10 cellular contexts compared by ENCODE assay signal in the genomic region with DNA sequence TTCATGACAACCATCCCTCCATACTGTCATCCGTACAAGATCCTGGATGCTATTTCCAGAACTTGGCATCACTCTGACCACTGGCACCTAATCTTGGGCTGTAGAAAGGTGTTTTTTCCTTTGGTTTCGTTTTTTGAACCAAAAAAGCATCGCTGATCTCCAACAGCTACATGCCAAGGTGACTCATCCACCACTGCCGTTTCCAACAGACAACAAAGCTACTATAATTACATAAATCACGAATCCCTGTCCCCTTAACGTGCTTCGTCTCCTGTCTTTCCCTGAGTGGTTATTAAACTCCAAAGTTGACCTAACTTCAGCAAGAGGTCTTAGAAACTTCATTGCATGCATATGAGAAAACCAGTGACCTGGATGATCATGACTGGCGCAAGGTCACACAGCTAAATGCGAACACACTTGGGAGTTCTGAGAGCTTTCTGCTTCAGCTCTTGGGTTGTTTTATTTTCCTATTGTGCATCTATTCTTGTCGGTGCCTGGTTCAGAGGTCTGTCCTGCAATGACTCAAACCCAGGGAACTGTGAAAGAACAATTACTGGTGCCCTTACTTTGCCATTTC.
DNase-seq lines count a peak whose midpoint lies in the region; ATAC-seq and TF ChIP-seq lines count a peak whose summit lies in the region.
"Had no signal": no experiment of that assay in that cellular context is flagged by ENCODE, and none has a peak within 500 bp of the region (broad histone marks: within the 10 kb centered on the region; RNA-seq: fewer than 3 reads in every experiment).

No MANE protein-coding gene starts in this region.

- H3K27ac ChIP-seq in mesendoderm (ENCODE audit: low read depth, low read length) = no peak overlapping the region

- H4K5ac ChIP-seq in mesendoderm (ENCODE audit: low read length) = no peak overlapping the region

- H3K9me3 Mint-ChIP-seq in natural killer cell = peaks cover 0 to 2% of the 10 kb centered on the region in 2 donors
- H3K9me3 Mint-ChIP-seq: endodermal cell had no signal

- H3K4me1 Mint-ChIP-seq in natural killer cell = no peaks in the 10 kb centered on the region

- no peak overlapping the region for H3K4me2 ChIP-seq in mesendoderm (ENCODE audit: low read length)

- no peak for TF ChIP-seq CTCF in natural killer cell (IDR thresholded peaks at IDR 0.05)

- H3K4me3 ChIP-seq in adipocyte (ENCODE audit: low read length) (peak overlapping the region; percentile 9), mesendoderm (ENCODE audit: low read length) (no peak overlapping the region)

- DNase-seq in G401 (ENCODE audit: low spot score) (peak; percentile 87), adipocyte (ENCODE audit: low read depth) (peak; percentile 74), kidney tubule cell (ENCODE audit: low spot score) (peak; percentile 83), erythroblast (lab: John Stamatoyannopoulos, UW) (no peak), mesendoderm (no peak), T-helper 1 cell (no peak), natural killer cell (no peak)
- DNase-seq: KBM-7 had no signal

- H4K8ac ChIP-seq in mesendoderm (ENCODE audit: low read depth, low read length) = no peak overlapping the region

- no peaks in the 10 kb centered on the region for H3K9me3 ChIP-seq in adipocyte (ENCODE audit: control insufficient read depth, low read length)

- no peak overlapping the region for H3K56ac ChIP-seq in mesendoderm (ENCODE audit: low read length)

- no peak overlapping the region for H2BK5ac ChIP-seq in mesendoderm (ENCODE audit: low read length)

- ATAC-seq in HG02852 (IDR thresholded peaks at IDR 0.05; ENCODE audit: unreplicated experiment) (peak; percentile 63), natural killer cell (no peak)

- no peak overlapping the region for H3K9ac ChIP-seq in adipocyte (ENCODE audit: low read length)
- H3K9ac ChIP-seq in mesendoderm (ENCODE audit: low read length) = no peak overlapping the region

- no peak overlapping the region for H2AK5ac ChIP-seq in mesendoderm (ENCODE audit: low read length)

- no peaks in the 10 kb centered on the region for H3K27me3 ChIP-seq in adipocyte (replicated peaks; ENCODE audit: control insufficient read depth, insufficient read depth, low read length)
- H3K27me3 ChIP-seq in mesendoderm (ENCODE audit: insufficient read depth, low read length, poor library complexity) = no peaks in the 10 kb centered on the region

- intact Hi-C loops in natural killer cell (cut with micrococcal nuclease) = no loop called here

- H3K79me1 ChIP-seq in mesendoderm (ENCODE audit: low read length) = peaks cover 12% of the 10 kb centered on the region

- TF ChIP-seq POLR2A in erythroblast (IDR thresholded peaks at IDR 0.05; ENCODE audit: low read length) = no peak

- peaks cover 6% of the 10 kb centered on the region for H3K79me2 ChIP-seq in mesendoderm (ENCODE audit: control insufficient read depth, insufficient read depth, low read length)

- WGBS in mesendoderm (ENCODE audit: extremely low coverage, insufficient coverage, low lambda C conversion rate) = no CpG with 5 or more reads among the region's 10 CpGs

- H3K36me3 Mint-ChIP-seq in natural killer cell = no peaks in the 10 kb centered on the region

- H3K4me1 ChIP-seq in adipocyte (ENCODE audit: control insufficient read depth, insufficient read depth, low read length) = no peaks in the 10 kb centered on the region
- H3K4me1 ChIP-seq in mesendoderm (ENCODE audit: control insufficient read depth, low read depth, low read length) = peaks cover 7% of the 10 kb centered on the region

- in situ Hi-C loops in G401 (cut with HindIII; ENCODE audit: low sequenced_read_pairs) = no loop called here

- no peak overlapping the region for H3K4me3 Mint-ChIP-seq in natural killer cell
- H3K4me3 Mint-ChIP-seq: endodermal cell had no signal

- no peak overlapping the region for H3K23ac ChIP-seq in mesendoderm (ENCODE audit: low read length)

- H2BK120ac ChIP-seq in mesendoderm (ENCODE audit: low read depth, low read length) = no peak overlapping the region

- H3K18ac ChIP-seq in mesendoderm (ENCODE audit: low read length) = no peak overlapping the region

- no peak overlapping the region for H2BK15ac ChIP-seq in mesendoderm (replicated peaks; ENCODE audit: low read depth)

- peaks cover 6 to 7% of the 10 kb centered on the region in 2 donors for H3K27me3 Mint-ChIP-seq in natural killer cell (ENCODE audit: low read depth in 2 of 2)

- no peak overlapping the region for H3K4ac ChIP-seq in mesendoderm (ENCODE audit: low read depth, low read length)

- H3K27ac Mint-ChIP-seq in natural killer cell = no peak overlapping the region
- H3K27ac Mint-ChIP-seq: endodermal cell had no signal

- H3K36me3 ChIP-seq in adipocyte (ENCODE audit: control insufficient read depth, insufficient read depth, low read length, severe bottlenecking) = no peaks in the 10 kb centered on the region
- no peaks in the 10 kb centered on the region for H3K36me3 ChIP-seq in mesendoderm (ENCODE audit: control insufficient read depth, insufficient read depth, low read length)

Comparison
In these comparisons a context has a peak if more than half of its experiments do, and no peak if none do; other contexts are left out.
1. DNase-seq: peak in G401 (single experiment), adipocyte (single experiment) and kidney tubule cell (single experiment); none in erythroblast (0 of 2), mesendoderm (single experiment), T-helper 1 cell (0 of 5) and natural killer cell (single experiment).